ENCODE assay signal across 2 cellular contexts in genomic region chr12:131917711-131918306, GRCh38.
TF ChIP-seq lines count a peak whose summit lies in the region.

No MANE protein-coding gene starts in this region.

TF ChIP-seq in IMR-90, 13 proteins besides CTCF, POLR2A, EP300 and RAD21:
- TF ChIP-seq MAZ (IDR thresholded peaks at IDR 0.05; ENCODE audit: borderline replicate concordance, low read depth, low read length) (no peak), ELK1 (IDR thresholded peaks at IDR 0.05; ENCODE audit: borderline replicate concordance, low read depth, low read length) (no peak), CEBPB (IDR thresholded peaks at IDR 0.05; ENCODE audit: low read depth, low read length) (no peak), USF2 (IDR thresholded peaks at IDR 0.05; ENCODE audit: low read depth, low read length) (no peak), MXI1 (IDR thresholded peaks at IDR 0.05; ENCODE audit: borderline replicate concordance, low read depth, low read length) (no peak), FOS (IDR thresholded peaks at IDR 0.05; ENCODE audit: low read depth, low read length) (no peak), SMC3 (IDR thresholded peaks at IDR 0.05; ENCODE audit: low read depth, low read length) (no peak), NFE2L2 (IDR thresholded peaks at IDR 0.05; ENCODE audit: low read depth, low read length) (no peak), RCOR1 (IDR thresholded peaks at IDR 0.05; ENCODE audit: insufficient replicate concordance, low read length) (no peak), CHD1 (IDR thresholded peaks at IDR 0.05; ENCODE audit: low read depth, low read length) (no peak), MAFK (IDR thresholded peaks at IDR 0.05; ENCODE audit: low read depth, low read length) (no peak), RFX5 (IDR thresholded peaks at IDR 0.05; ENCODE audit: low read depth, low read length) (no peak), BHLHE40 (IDR thresholded peaks at IDR 0.05; ENCODE audit: low read depth, low read length) (no peak)

TF ChIP-seq in H1, 55 proteins besides CTCF, POLR2A, EP300 and RAD21:
- no peak for TF ChIP-seq TAF1 (IDR thresholded peaks at IDR 0.05; ENCODE audit: low read depth, low read length)
- TF ChIP-seq RBBP5 (IDR thresholded peaks at IDR 0.05; ENCODE audit: borderline replicate concordance, low read depth, low read length), result no peak
- no peak for TF ChIP-seq CHD2 (IDR thresholded peaks at IDR 0.05; ENCODE audit: low read length)
- no peak for TF ChIP-seq SP4 (IDR thresholded peaks at IDR 0.05; ENCODE audit: low read length)
- no peak for TF ChIP-seq SAP30 (IDR thresholded peaks at IDR 0.05; ENCODE audit: insufficient read depth, insufficient replicate concordance, low read length)
- TF ChIP-seq JUND (IDR thresholded peaks at IDR 0.05; ENCODE audit: low read length), result no peak
- TF ChIP-seq BRCA1 (IDR thresholded peaks at IDR 0.05; ENCODE audit: low read depth, low read length), result no peak
- no peak for TF ChIP-seq KDM1A (IDR thresholded peaks at IDR 0.05; ENCODE audit: borderline replicate concordance, low read length)
- no peak for TF ChIP-seq FOSL1 (IDR thresholded peaks at IDR 0.05; ENCODE audit: insufficient read depth, low read depth, low read length)
- TF ChIP-seq HDAC6 (IDR thresholded peaks at IDR 0.05; ENCODE audit: low read depth, low read length), result no peak
- no peak for TF ChIP-seq CHD1 (IDR thresholded peaks at IDR 0.05; ENCODE audit: low read depth, low read length)
- TF ChIP-seq BACH1 (IDR thresholded peaks at IDR 0.05; ENCODE audit: low read length), result no peak
- no peak for TF ChIP-seq TAF7 (optimal IDR thresholded peaks at IDR 0.05; ENCODE audit: borderline replicate concordance, low read depth, low read length)
- TF ChIP-seq GTF2F1 (IDR thresholded peaks at IDR 0.05; ENCODE audit: borderline replicate concordance, low read depth, low read length), result no peak
- TF ChIP-seq SUZ12 (IDR thresholded peaks at IDR 0.05; ENCODE audit: low read length), result no peak
- no peak for TF ChIP-seq KDM4A (IDR thresholded peaks at IDR 0.05; ENCODE audit: low read depth, low read length, severe bottlenecking)
